10 cellular contexts compared by ENCODE assay signal in the genomic region with DNA sequence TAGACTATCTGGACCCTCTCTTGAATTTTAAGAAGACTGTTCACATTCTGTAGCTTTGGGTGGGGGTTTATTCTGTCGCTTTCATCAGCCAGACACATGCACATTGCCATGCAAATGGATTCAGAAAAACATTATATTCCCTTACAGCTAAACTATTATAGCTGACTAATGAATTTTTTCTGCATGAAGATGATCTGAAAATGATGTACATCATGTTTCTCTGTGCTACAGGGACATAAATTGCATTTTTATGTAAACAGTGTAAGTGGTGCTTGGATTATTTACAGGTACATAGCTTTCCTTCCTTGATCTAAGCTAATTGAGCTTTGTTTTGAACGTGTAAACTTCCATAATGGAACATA. TPM values are rescaled to one million over a fixed set of nuclear protein-coding genes. Genes with fewer than 3 reads are reported as not detected.
DNase-seq lines count a peak whose midpoint lies in the region; TF ChIP-seq lines count a peak whose summit lies in the region.
"Had no signal": no experiment of that assay in that cellular context is flagged by ENCODE, and none has a peak within 500 bp of the region (broad histone marks: within the 10 kb centered on the region; RNA-seq: fewer than 3 reads in every experiment).

No MANE protein-coding gene starts in this region.

- TSS peak; percentile 18 for BruUV-seq in Caco-2 (replicated peaks; lab: Mats Ljungman, UMichigan)

- H3K4me3 ChIP-seq in Caco-2 (ENCODE audit: low read depth, low read length): peak overlapping the region; percentile 84
- peak overlapping the region; percentile 78 for H3K4me3 ChIP-seq in epithelial cell of proximal tubule (ENCODE audit: low read depth, low read length)
- H3K4me3 ChIP-seq in trophoblast cell (ENCODE audit: low read depth, low read length): no peak overlapping the region
- H3K4me3 ChIP-seq in ovary: no peak overlapping the region
- H3K4me3 ChIP-seq: cardiac muscle cell had no signal

- DNase-seq in Caco-2 (no peak), NCI-H748 (lab: John Stamatoyannopoulos, UW; ENCODE audit: unreplicated experiment) (peak; percentile 42), epithelial cell of proximal tubule (ENCODE audit: low read depth) (no peak), trophoblast cell (no peak), NCI-H1436 (lab: John Stamatoyannopoulos, UW) (no peak), SIG-M5 treated with dmso at 0.1 percent for 504 hours (lab: John Stamatoyannopoulos, UW; ENCODE audit: unreplicated experiment) (no peak), ovary (no peak)
- DNase-seq in activated T-cell treated with anti-CD3 and anti-CD28 coated beads, Interleukin-2, amount 50 U/mL, for 48 hours: no peak
- DNase-seq: T-helper 9 cell had no signal

- peak overlapping the region; percentile 94 for H3K4me3 Mint-ChIP-seq in Caco-2 (ENCODE audit: unreplicated experiment)

- H3K9me3 ChIP-seq in Caco-2 (no peaks in the 10 kb centered on the region), trophoblast cell (ENCODE audit: insufficient read depth, low read depth, low read length) (no peaks in the 10 kb centered on the region), ovary (no peaks in the 10 kb centered on the region)

- no peak overlapping the region for H4K8ac ChIP-seq in trophoblast cell (ENCODE audit: low read depth, low read length)

- H3K4me1 ChIP-seq in Caco-2 (peaks cover 5% of the 10 kb centered on the region), trophoblast cell (ENCODE audit: control insufficient read depth in 1 of 2, insufficient read depth in 2 of 2, low read length in 2 of 2) (peaks cover 0 to 8% of the 10 kb centered on the region in 2 experiments), ovary (ENCODE audit: insufficient read depth) (peaks cover 1% of the 10 kb centered on the region)

- H2AK5ac ChIP-seq in trophoblast cell (ENCODE audit: low read length): no peak overlapping the region

- H3K23ac ChIP-seq in trophoblast cell (ENCODE audit: low read length): no peak overlapping the region

- H4K91ac ChIP-seq in trophoblast cell (ENCODE audit: low read depth, low read length): no peak overlapping the region

- H4K12ac ChIP-seq in trophoblast cell (ENCODE audit: low read depth, low read length): no peak overlapping the region

- POLR2A ChIA-PET in Caco-2 (lab: Charles Lee): no interaction called here

- H2AFZ ChIP-seq in trophoblast cell (ENCODE audit: insufficient read depth, low read length, poor library complexity): no peak overlapping the region

- H3K79me2 ChIP-seq in trophoblast cell (ENCODE audit: control insufficient read depth, insufficient read depth, low read length, poor library complexity): peaks cover 2% of the 10 kb centered on the region

- H3K4me1 Mint-ChIP-seq in Caco-2 (ENCODE audit: low read depth, unreplicated experiment): peaks cover 19% of the 10 kb centered on the region

- H3K14ac ChIP-seq in trophoblast cell (ENCODE audit: low read length): no peak overlapping the region

- no peaks in the 10 kb centered on the region for H3K27me3 Mint-ChIP-seq in Caco-2 (ENCODE audit: insufficient read depth, unreplicated experiment)

- no peaks in the 10 kb centered on the region for H3K27me3 ChIP-seq in Caco-2 (replicated peaks; ENCODE audit: control insufficient read depth, insufficient read depth, low read length)
- H3K27me3 ChIP-seq in trophoblast cell (ENCODE audit: insufficient read depth, low read length): no peaks in the 10 kb centered on the region
- no peaks in the 10 kb centered on the region for H3K27me3 ChIP-seq in ovary

- H2BK120ac ChIP-seq in trophoblast cell (ENCODE audit: insufficient read depth, low read length, poor library complexity): no peak overlapping the region

- H2BK5ac ChIP-seq in trophoblast cell (ENCODE audit: low read depth, low read length, poor library complexity): no peak overlapping the region

- H3K79me1 ChIP-seq in trophoblast cell (ENCODE audit: low read length): peaks cover 5% of the 10 kb centered on the region

- H3K27ac ChIP-seq in trophoblast cell (ENCODE audit: low read depth, low read length): no peak overlapping the region
- H3K27ac ChIP-seq in ovary: no peak overlapping the region
- H3K27ac ChIP-seq: cardiac muscle cell had no signal

- H3K36me3 Mint-ChIP-seq in Caco-2 (ENCODE audit: insufficient read depth, unreplicated experiment): no peaks in the 10 kb centered on the region

- no peak for TF ChIP-seq EP300 in ovary (IDR thresholded peaks at IDR 0.05)

- no peaks in the 10 kb centered on the region for H3K36me3 ChIP-seq in Caco-2 (ENCODE audit: control insufficient read depth, insufficient read depth, low read length)
- no peaks in the 10 kb centered on the region for H3K36me3 ChIP-seq in trophoblast cell (ENCODE audit: control insufficient read depth in 1 of 2, insufficient read depth in 2 of 2, low read length in 2 of 2)
- no peaks in the 10 kb centered on the region for H3K36me3 ChIP-seq in ovary
- H3K36me3 ChIP-seq: cardiac muscle cell had no signal

- no CpG with 5 or more reads among the region's 2 CpGs for WGBS in trophoblast cell (ENCODE audit: extremely low coverage, insufficient coverage, insufficient read length)
- 57 to 68% (median 68%) methylated on average over 2 of the region's 2 CpGs for WGBS in ovary, 3 donors

- intact Hi-C loops in Caco-2 (cut with micrococcal nuclease; ENCODE audit: unreplicated experiment) (loop anchor here (2.0 to 5.0 kb wide), 2 partner anchors 25 to 506 kb away; no protein-coding TSS in a partner anchor), ovary (cut with DNase I) (no loop called here)

- peak overlapping the region; percentile 99 for H3K4me2 ChIP-seq in trophoblast cell (ENCODE audit: low read length)

- H3K4ac ChIP-seq in trophoblast cell (ENCODE audit: low read depth, low read length): no peak overlapping the region

- TF ChIP-seq CTCF in Caco-2 (IDR thresholded peaks at IDR 0.05; ENCODE audit: insufficient read depth in 1 of 2, low read depth in 1 of 2, low read length in 1 of 2, severe bottlenecking in 1 of 2, unreplicated experiment in 1 of 2): no peak
- TF ChIP-seq CTCF in epithelial cell of proximal tubule (conservative IDR thresholded peaks at IDR 0.05; ENCODE audit: low read depth, low read length): no peak
- TF ChIP-seq CTCF in ovary (IDR thresholded peaks at IDR 0.05): no peak

- CTCF ChIA-PET in Caco-2 (lab: Charles Lee): no interaction called here

- H2BK12ac ChIP-seq in trophoblast cell (ENCODE audit: low read length): no peak overlapping the region

- no peaks in the 10 kb centered on the region for H3K9me3 Mint-ChIP-seq in Caco-2 (ENCODE audit: unreplicated experiment)

- no peak overlapping the region for H3K18ac ChIP-seq in trophoblast cell (ENCODE audit: low read length)

- no peak overlapping the region for H3K9ac ChIP-seq in trophoblast cell (ENCODE audit: low read length)

- no peak for TF ChIP-seq POLR2A in ovary (IDR thresholded peaks at IDR 0.05)

- H3K27ac Mint-ChIP-seq in Caco-2 (ENCODE audit: unreplicated experiment): no peak overlapping the region

RNA-seq across cellular contexts. Expression of a gene that starts 1.5 kb away (rescaled TPM):
- total RNA-seq in Caco-2 (2022) (72.6 and 82.9 TPM in 2 replicates), epithelial cell of proximal tubule (155 and 164 TPM in 2 replicates), ovary (10 to 100 TPM in 1 of 7 donors, 1 to 10 TPM in 6; 2.8 to 33.9 (median 5.8) TPM)
- polyA plus RNA-seq in trophoblast cell (2013): 16.2 and 16.3 TPM in 2 replicates
- polyA plus RNA-seq in ovary: 1 to 10 TPM; 1.3 to 5.9 TPM

Comparison
In these comparisons a context has a peak if more than half of its experiments do, and no peak if none do; other contexts are left out.
1. H3K4me3 ChIP-seq: peak in Caco-2 (single experiment) and epithelial cell of proximal tubule (single experiment); none in trophoblast cell (single experiment) and ovary (single experiment).